20 cellular contexts compared by ENCODE assay signal in the genomic region with DNA sequence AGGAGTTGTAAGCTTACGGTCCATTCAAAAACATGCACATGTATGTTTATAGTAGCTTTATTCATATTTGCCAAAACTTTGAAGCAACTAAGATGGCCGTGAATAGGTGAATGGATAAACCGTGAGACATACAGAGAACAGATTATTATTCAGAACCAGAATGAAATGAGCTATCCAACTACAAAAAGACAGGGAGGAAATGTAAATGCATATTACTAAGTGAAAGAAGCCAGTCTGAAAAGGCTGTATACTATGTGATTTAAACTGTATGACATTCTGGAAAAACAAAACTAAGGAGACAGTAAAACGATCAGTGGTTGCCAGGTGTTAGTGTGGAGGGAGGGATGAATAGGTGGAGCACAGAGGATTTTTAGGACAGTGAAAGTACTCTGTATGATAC. TPM values are rescaled to one million over a fixed set of nuclear protein-coding genes. Genes with fewer than 3 reads are reported as not detected.
A peak's percentile ranks its signal among the peaks of the same experiment; 100 is the strongest.
DNase-seq lines count a peak whose midpoint lies in the region; ATAC-seq, FAIRE-seq and TF ChIP-seq lines count a peak whose summit lies in the region.
"Had no signal": no experiment of that assay in that cellular context is flagged by ENCODE, and none has a peak within 500 bp of the region (broad histone marks: within the 10 kb centered on the region; RNA-seq: fewer than 3 reads in every experiment).

No MANE protein-coding gene starts in this region.

- CTCF ChIA-PET in activated CD8-positive, alpha-beta T cell treated with anti-CD3 and anti-CD28 coated beads for 36 hours (lab: Charles Lee), result interaction anchor here (0.9 to 2.2 kb wide), 4 partner anchors 10 to 94 kb away, joined by 3 to 7 read pairs (median 4); no protein-coding TSS in a partner anchor
- CTCF ChIA-PET in activated CD8-positive, alpha-beta T cell treated with anti-CD3 and anti-CD28 coated beads, Interleukin-2, amount 10 ng/mL, durations not matched to agents 7 days and 5 days (lab: Charles Lee), result interaction anchor here (1.2 to 6.3 kb wide), 8 partner anchors 10 to 77 kb away, joined by 4 to 34 read pairs (median 11); partner anchors contain the start of gene NDFIP2

- peaks cover 28% of the 10 kb centered on the region for H3K36me3 Mint-ChIP-seq in activated CD8-positive, alpha-beta T cell treated with anti-CD3 and anti-CD28 coated beads for 36 hours (ENCODE audit: low read depth)
- peaks cover 36% of the 10 kb centered on the region for H3K36me3 Mint-ChIP-seq in activated CD8-positive, alpha-beta T cell treated with anti-CD3 and anti-CD28 coated beads, Interleukin-2, amount 10 ng/mL, durations not matched to agents 7 days and 5 days (ENCODE audit: low read depth)
- peaks cover 8% of the 10 kb centered on the region for H3K36me3 Mint-ChIP-seq in activated naive CD8-positive, alpha-beta T cell
- H3K36me3 Mint-ChIP-seq in activated naive CD8-positive, alpha-beta T cell treated with anti-CD3 and anti-CD28 coated beads for 36 hours, result peaks cover 20% of the 10 kb centered on the region

- no peaks in the 10 kb centered on the region for H3K36me3 ChIP-seq in bronchial epithelial cell (ENCODE audit: control insufficient read depth, insufficient read depth, low read length)
- H3K36me3 ChIP-seq: BLaER1, MG63 had no signal

- no peak for DNase-seq in activated CD8-positive, alpha-beta T cell treated with anti-CD3 and anti-CD28 coated beads for 36 hours
- DNase-seq in activated CD8-positive, alpha-beta T cell treated with anti-CD3 and anti-CD28 coated beads, Interleukin-2, amount 10 ng/mL, durations not matched to agents 7 days and 5 days, result no peak
- DNase-seq in activated naive CD8-positive, alpha-beta T cell treated with anti-CD3 and anti-CD28 coated beads for 36 hours, result no peak
- no peak for DNase-seq in bronchial epithelial cell (ENCODE audit: low read depth)
- DNase-seq: CD4-positive, alpha-beta memory T cell; DMS153; GF-D8; Karpas-422; MG63; NCI-H1048; NCI-H1436; NCI-H1930; NCI-H526; RPMI8226 had no signal

- POLR2A ChIA-PET in activated CD8-positive, alpha-beta T cell treated with anti-CD3 and anti-CD28 coated beads for 36 hours (lab: Charles Lee), result interaction anchor here (1.2 to 4.4 kb wide), 3 partner anchors 12 to 19 kb away, joined by 3 to 22 read pairs (median 4); partner anchors contain the start of gene NDFIP2
- POLR2A ChIA-PET in activated CD8-positive, alpha-beta T cell treated with anti-CD3 and anti-CD28 coated beads, Interleukin-2, amount 10 ng/mL, durations not matched to agents 7 days and 5 days (lab: Charles Lee), result interaction anchor here (1.0 kb wide), 1 partner anchor 77 kb away, joined by 4 read pairs; no protein-coding TSS in a partner anchor

- no peak for ATAC-seq in activated CD8-positive, alpha-beta T cell treated with anti-CD3 and anti-CD28 coated beads for 36 hours
- ATAC-seq in activated CD8-positive, alpha-beta T cell treated with anti-CD3 and anti-CD28 coated beads, Interleukin-2, amount 10 ng/mL, durations not matched to agents 7 days and 5 days, result no peak
- no peak for ATAC-seq in HG03342 (IDR thresholded peaks at IDR 0.05; ENCODE audit: unreplicated experiment)
- no peak for ATAC-seq in GM19467 (IDR thresholded peaks at IDR 0.05; ENCODE audit: unreplicated experiment)
- ATAC-seq: A549 had no signal

- no peaks in the 10 kb centered on the region for H3K27me3 ChIP-seq in bronchial epithelial cell (ENCODE audit: control insufficient read depth, insufficient read depth, low read length)
- H3K27me3 ChIP-seq: BLaER1, MG63 had no signal

- intact Hi-C loops in activated CD8-positive, alpha-beta T cell treated with anti-CD3 and anti-CD28 coated beads for 36 hours (cut with micrococcal nuclease), result no loop called here

- peaks cover 5% of the 10 kb centered on the region for H3K9me3 Mint-ChIP-seq in activated CD8-positive, alpha-beta T cell treated with anti-CD3 and anti-CD28 coated beads for 36 hours
- peaks cover 22% of the 10 kb centered on the region for H3K9me3 Mint-ChIP-seq in activated CD8-positive, alpha-beta T cell treated with anti-CD3 and anti-CD28 coated beads, Interleukin-2, amount 10 ng/mL, durations not matched to agents 7 days and 5 days (ENCODE audit: insufficient read depth)
- no peaks in the 10 kb centered on the region for H3K9me3 Mint-ChIP-seq in activated naive CD8-positive, alpha-beta T cell (ENCODE audit: low read depth)
- peaks cover 1% of the 10 kb centered on the region for H3K9me3 Mint-ChIP-seq in activated naive CD8-positive, alpha-beta T cell treated with anti-CD3 and anti-CD28 coated beads for 36 hours
- H3K9me3 Mint-ChIP-seq: IgD-negative memory B cell had no signal

- H3K27ac Mint-ChIP-seq in activated CD8-positive, alpha-beta T cell treated with anti-CD3 and anti-CD28 coated beads for 36 hours, result peak overlapping the region; percentile 84
- no peak overlapping the region for H3K27ac Mint-ChIP-seq in activated CD8-positive, alpha-beta T cell treated with anti-CD3 and anti-CD28 coated beads, Interleukin-2, amount 10 ng/mL, durations not matched to agents 7 days and 5 days
- H3K27ac Mint-ChIP-seq in activated naive CD8-positive, alpha-beta T cell, result peak overlapping the region; percentile 84
- H3K27ac Mint-ChIP-seq in activated naive CD8-positive, alpha-beta T cell treated with anti-CD3 and anti-CD28 coated beads for 36 hours, result no peak overlapping the region
- H3K27ac Mint-ChIP-seq: CD4-positive, alpha-beta memory T cell; IgD-negative memory B cell had no signal

- no peak overlapping the region for H3K4me3 ChIP-seq in bronchial epithelial cell (ENCODE audit: low read depth, low read length)
- H3K4me3 ChIP-seq: A549, BLaER1, MG63 had no signal

- H3K27me3 Mint-ChIP-seq in activated CD8-positive, alpha-beta T cell treated with anti-CD3 and anti-CD28 coated beads for 36 hours, result no peaks in the 10 kb centered on the region
- no peaks in the 10 kb centered on the region for H3K27me3 Mint-ChIP-seq in activated CD8-positive, alpha-beta T cell treated with anti-CD3 and anti-CD28 coated beads, Interleukin-2, amount 10 ng/mL, durations not matched to agents 7 days and 5 days (ENCODE audit: low read depth)
- no peaks in the 10 kb centered on the region for H3K27me3 Mint-ChIP-seq in activated naive CD8-positive, alpha-beta T cell
- H3K27me3 Mint-ChIP-seq in activated naive CD8-positive, alpha-beta T cell treated with anti-CD3 and anti-CD28 coated beads for 36 hours, result no peaks in the 10 kb centered on the region

- FAIRE-seq in bronchial epithelial cell (lab: Jason Lieb, UNC), result peak; percentile 7
- FAIRE-seq: A549 had no signal

- H3K4me3 Mint-ChIP-seq in activated CD8-positive, alpha-beta T cell treated with anti-CD3 and anti-CD28 coated beads for 36 hours, result no peak overlapping the region
- no peak overlapping the region for H3K4me3 Mint-ChIP-seq in activated CD8-positive, alpha-beta T cell treated with anti-CD3 and anti-CD28 coated beads, Interleukin-2, amount 10 ng/mL, durations not matched to agents 7 days and 5 days
- H3K4me3 Mint-ChIP-seq in activated naive CD8-positive, alpha-beta T cell, result peak overlapping the region; percentile 51
- no peak overlapping the region for H3K4me3 Mint-ChIP-seq in activated naive CD8-positive, alpha-beta T cell treated with anti-CD3 and anti-CD28 coated beads for 36 hours
- H3K4me3 Mint-ChIP-seq: CD4-positive, alpha-beta memory T cell; IgD-negative memory B cell had no signal

- H3K4me1 Mint-ChIP-seq in activated CD8-positive, alpha-beta T cell treated with anti-CD3 and anti-CD28 coated beads for 36 hours (ENCODE audit: low read depth), result peaks cover 85% of the 10 kb centered on the region
- peaks cover 61% of the 10 kb centered on the region for H3K4me1 Mint-ChIP-seq in activated CD8-positive, alpha-beta T cell treated with anti-CD3 and anti-CD28 coated beads, Interleukin-2, amount 10 ng/mL, durations not matched to agents 7 days and 5 days (ENCODE audit: low read depth)
- peaks cover 74% of the 10 kb centered on the region for H3K4me1 Mint-ChIP-seq in activated naive CD8-positive, alpha-beta T cell (ENCODE audit: low read depth)
- peaks cover 58% of the 10 kb centered on the region for H3K4me1 Mint-ChIP-seq in activated naive CD8-positive, alpha-beta T cell treated with anti-CD3 and anti-CD28 coated beads for 36 hours
- H3K4me1 Mint-ChIP-seq: IgD-negative memory B cell had no signal

- no peak for TF ChIP-seq CTCF in activated CD8-positive, alpha-beta T cell treated with anti-CD3 and anti-CD28 coated beads for 36 hours (IDR thresholded peaks at IDR 0.05)
- TF ChIP-seq CTCF in bronchial epithelial cell (IDR thresholded peaks at IDR 0.05; ENCODE audit: insufficient read depth, low read length, severe bottlenecking), result no peak

RNA-seq across cellular contexts. Expression of gene NDFIP2, which starts 19.9 kb away (rescaled TPM):
- total RNA-seq in activated CD8-positive, alpha-beta T cell treated with anti-CD3 and anti-CD28 coated beads for 36 hours, result 10 to 100 TPM; 67.4 to 69.1 TPM
- 10 to 100 TPM; 13.4 to 15.3 TPM for total RNA-seq in activated CD8-positive, alpha-beta T cell treated with anti-CD3 and anti-CD28 coated beads, Interleukin-2, amount 10 ng/mL, durations not matched to agents 7 days and 5 days
- 10 to 100 TPM; 47.6 to 48.8 TPM for total RNA-seq in activated naive CD8-positive, alpha-beta T cell treated with anti-CD3 and anti-CD28 coated beads for 36 hours
- total RNA-seq in bronchial epithelial cell, result 61.7 and 80.0 TPM in 2 replicates

Comparison
In these comparisons a context has a peak if more than half of its experiments do, and no peak if none do; other contexts are left out.
1. H3K27ac Mint-ChIP-seq: peak in activated CD8-positive, alpha-beta T cell treated with anti-CD3 and anti-CD28 coated beads for 36 hours (single experiment) and activated naive CD8-positive, alpha-beta T cell (single experiment); none in activated CD8-positive, alpha-beta T cell treated with anti-CD3 and anti-CD28 coated beads, Interleukin-2, amount 10 ng/mL, durations not matched to agents 7 days and 5 days (single experiment) and activated naive CD8-positive, alpha-beta T cell treated with anti-CD3 and anti-CD28 coated beads for 36 hours (single experiment).